8 cellular contexts compared by ENCODE assay signal in the genomic region with DNA sequence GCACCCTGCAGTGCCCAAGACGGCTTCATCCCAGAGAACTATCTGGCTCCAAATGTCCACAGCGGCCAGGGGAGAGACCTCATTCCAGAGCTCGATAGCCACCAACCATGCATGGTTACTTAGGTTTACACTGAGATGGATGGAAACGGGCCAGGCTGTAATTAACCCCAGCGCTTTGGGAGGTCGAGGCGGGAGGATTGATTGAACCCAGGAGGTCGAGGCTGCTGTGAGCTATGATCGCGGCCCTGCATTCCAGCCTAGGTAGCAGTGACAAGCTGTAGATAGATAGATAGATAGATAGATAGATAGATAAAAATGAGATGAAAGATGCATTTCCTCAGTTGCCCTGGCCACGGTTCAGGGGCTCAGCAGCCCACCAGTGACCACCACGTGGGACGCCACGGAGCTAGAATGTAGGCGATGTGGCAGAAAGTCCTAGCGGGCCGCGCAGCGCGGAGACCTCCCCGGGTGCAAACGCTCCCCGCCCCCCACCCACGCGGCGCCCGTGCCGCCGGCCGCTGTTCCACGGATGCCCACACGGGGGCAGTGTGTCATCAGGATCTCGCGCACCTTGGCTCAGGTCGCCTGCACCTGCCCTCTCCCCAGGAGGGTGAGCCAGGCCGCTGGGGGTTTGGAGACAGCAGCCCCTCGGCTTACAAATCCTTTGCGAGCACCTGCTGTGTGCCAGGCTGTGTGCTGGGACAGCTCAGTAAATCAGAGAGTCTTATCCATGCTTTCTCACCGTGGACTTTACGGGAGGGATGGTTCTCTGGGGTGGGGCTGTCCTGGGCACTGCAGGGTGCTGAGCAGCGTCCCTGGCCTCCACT. TPM values are rescaled to one million over a fixed set of nuclear protein-coding genes. Genes with fewer than 3 reads are reported as not detected.
DNase-seq lines count a peak whose midpoint lies in the region; ATAC-seq, FAIRE-seq and TF ChIP-seq lines count a peak whose summit lies in the region.

No MANE protein-coding gene starts in this region.

- no peak overlapping the region for H3K4me3 ChIP-seq in CD4-positive, CD25-positive, alpha-beta regulatory T cell (ENCODE audit: low read depth, low read length)
- H3K4me3 ChIP-seq in ascending aorta = no peak overlapping the region

- peak; percentile 82 to 92 for ATAC-seq in CD4-positive, CD25-positive, alpha-beta regulatory T cell (ENCODE audit: low read depth in 2 of 2)
- no peak for ATAC-seq in HG02571 (IDR thresholded peaks at IDR 0.05; ENCODE audit: unreplicated experiment)

- no peaks in the 10 kb centered on the region for H3K27me3 Mint-ChIP-seq in CD4-positive, CD25-positive, alpha-beta regulatory T cell
- H3K27me3 Mint-ChIP-seq in immature natural killer cell (ENCODE audit: low read depth in 3 of 3) = no peaks in the 10 kb centered on the region

- peak; percentile 82 for FAIRE-seq in HTR-8/SVneo (lab: Jason Lieb, UNC)
- no peak for FAIRE-seq in H54 (lab: Jason Lieb, UNC)

- H3K4me3 Mint-ChIP-seq in CD4-positive, CD25-positive, alpha-beta regulatory T cell = no peak overlapping the region
- no peak overlapping the region for H3K4me3 Mint-ChIP-seq in immature natural killer cell

- no peaks in the 10 kb centered on the region for H3K9me3 ChIP-seq in CD4-positive, CD25-positive, alpha-beta regulatory T cell (ENCODE audit: control insufficient read depth in 2 of 2, low read length in 2 of 2)
- H3K9me3 ChIP-seq in ascending aorta = no peaks in the 10 kb centered on the region

- H3K4me1 ChIP-seq in CD4-positive, CD25-positive, alpha-beta regulatory T cell (ENCODE audit: control insufficient read depth, insufficient read depth, low read length, poor library complexity, severe bottlenecking) = peaks cover 9% of the 10 kb centered on the region
- peaks cover 0 to 13% of the 10 kb centered on the region in 2 donors for H3K4me1 ChIP-seq in ascending aorta

- no peaks in the 10 kb centered on the region for H3K36me3 ChIP-seq in CD4-positive, CD25-positive, alpha-beta regulatory T cell (ENCODE audit: control insufficient read depth, insufficient read depth, low read length)
- H3K36me3 ChIP-seq in ascending aorta = no peaks in the 10 kb centered on the region

- peaks cover 0 to 4% (median 0%) of the 10 kb centered on the region in 7 donors for H3K9me3 Mint-ChIP-seq in CD4-positive, CD25-positive, alpha-beta regulatory T cell
- no peaks in the 10 kb centered on the region for H3K9me3 Mint-ChIP-seq in immature natural killer cell

- no peak overlapping the region for H3K27ac ChIP-seq in CD4-positive, CD25-positive, alpha-beta regulatory T cell (ENCODE audit: insufficient read depth, low read length, poor library complexity, severe bottlenecking)
- H3K27ac ChIP-seq in ascending aorta = no peak overlapping the region

- H3K36me3 Mint-ChIP-seq in CD4-positive, CD25-positive, alpha-beta regulatory T cell = no peaks in the 10 kb centered on the region
- H3K36me3 Mint-ChIP-seq in immature natural killer cell = no peaks in the 10 kb centered on the region

- peak; percentile 94 to 97 (median 97) for TF ChIP-seq CTCF in ascending aorta (IDR thresholded peaks at IDR 0.05)

- intact Hi-C loops in ascending aorta (cut with DNase I) = loop anchor here (1.0 to 2.0 kb wide), 3 partner anchors 28 to 87 kb away; no protein-coding TSS in a partner anchor

- DNase-seq in CD4-positive, CD25-positive, alpha-beta regulatory T cell = peak; percentile 61 to 73 (median 63)
- no peak for DNase-seq in HTR-8/SVneo (ENCODE audit: insufficient read length, low spot score)
- DNase-seq in T follicular helper cell (ENCODE audit: low read depth) = peak; percentile 67
- DNase-seq in ascending aorta (ENCODE audit: low spot score in 2 of 2) = no peak
- peak; percentile 58 to 62 (median 62) for DNase-seq in immature natural killer cell
- peak; percentile 68 for DNase-seq in stimulated activated CD4-positive, alpha-beta T cell treated with anti-CD3 and anti-CD28 coated beads, Interleukin-2, amount 100 ng/mL, for 4 hours (ENCODE audit: low read depth)
- no peak for DNase-seq in H54 (ENCODE audit: insufficient read length, low spot score)

- peak overlapping the region in 2 of 3 donors; percentile 21 to 55 for H3K27ac Mint-ChIP-seq in CD4-positive, CD25-positive, alpha-beta regulatory T cell
- H3K27ac Mint-ChIP-seq in immature natural killer cell = no peak overlapping the region

- peaks cover 0 to 7% (median 0%) of the 10 kb centered on the region in 4 donors for H3K4me1 Mint-ChIP-seq in CD4-positive, CD25-positive, alpha-beta regulatory T cell
- peaks cover 0 to 3% of the 10 kb centered on the region in 2 donors for H3K4me1 Mint-ChIP-seq in immature natural killer cell

- TF ChIP-seq POLR2A in H54 (IDR thresholded peaks at IDR 0.05; ENCODE audit: low read depth, low read length) = no peak

- H3K27me3 ChIP-seq in CD4-positive, CD25-positive, alpha-beta regulatory T cell (ENCODE audit: control insufficient read depth, insufficient read depth, low read length) = no peaks in the 10 kb centered on the region
- no peaks in the 10 kb centered on the region for H3K27me3 ChIP-seq in ascending aorta

RNA-seq across cellular contexts. Expression of gene TLE5, which starts 13.5 kb away (rescaled TPM):
- total RNA-seq in CD4-positive, CD25-positive, alpha-beta regulatory T cell = 1,009 TPM
- 100 to 1,000 TPM; 608 to 773 (median 661) TPM for polyA plus RNA-seq in CD4-positive, CD25-positive, alpha-beta regulatory T cell
- 559 TPM for total RNA-seq in ascending aorta
- 100 to 1,000 TPM; 382 to 635 (median 466) TPM for polyA plus RNA-seq in immature natural killer cell

RNA-seq across cellular contexts. Expression of gene GNA11, which starts 18.3 kb away (rescaled TPM):
- 0.81 TPM for total RNA-seq in CD4-positive, CD25-positive, alpha-beta regulatory T cell
- under 1 TPM in 3 of 4 donors, not detected in 1; 0.21 to 0.44 (median 0.23) TPM for polyA plus RNA-seq in CD4-positive, CD25-positive, alpha-beta regulatory T cell
- 178 TPM for total RNA-seq in ascending aorta
- under 1 TPM in 1 of 3 donors, not detected in 2; 0.09 TPM for polyA plus RNA-seq in immature natural killer cell

RNA-seq across cellular contexts. Expression of gene TLE2, which starts 46.7 kb away (rescaled TPM):
- 9.3 TPM for total RNA-seq in CD4-positive, CD25-positive, alpha-beta regulatory T cell
- polyA plus RNA-seq in CD4-positive, CD25-positive, alpha-beta regulatory T cell = 1 to 10 TPM; 3.1 to 4.5 (median 3.9) TPM
- total RNA-seq in ascending aorta = 86.3 TPM
- polyA plus RNA-seq in immature natural killer cell = 1 to 10 TPM; 1.2 to 2.4 (median 1.3) TPM

Comparison
In these comparisons a context has a peak if more than half of its experiments do, and no peak if none do; other contexts are left out.
1. DNase-seq: peak in CD4-positive, CD25-positive, alpha-beta regulatory T cell (3 of 3), T follicular helper cell (single experiment), immature natural killer cell (3 of 3) and stimulated activated CD4-positive, alpha-beta T cell treated with anti-CD3 and anti-CD28 coated beads, Interleukin-2, amount 100 ng/mL, for 4 hours (single experiment); none in HTR-8/SVneo (single experiment), ascending aorta (0 of 2) and H54 (single experiment).
2. H3K27ac Mint-ChIP-seq: peak in CD4-positive, CD25-positive, alpha-beta regulatory T cell (2 of 3); none in immature natural killer cell (0 of 6).
3. RNA of gene GNA11, which starts 18.3 kb away (total RNA-seq): 178 TPM in ascending aorta (single experiment); 0.81 TPM in CD4-positive, CD25-positive, alpha-beta regulatory T cell (single experiment); every median in the first group is over 10 times any median in the second.